In the genomic region with DNA sequence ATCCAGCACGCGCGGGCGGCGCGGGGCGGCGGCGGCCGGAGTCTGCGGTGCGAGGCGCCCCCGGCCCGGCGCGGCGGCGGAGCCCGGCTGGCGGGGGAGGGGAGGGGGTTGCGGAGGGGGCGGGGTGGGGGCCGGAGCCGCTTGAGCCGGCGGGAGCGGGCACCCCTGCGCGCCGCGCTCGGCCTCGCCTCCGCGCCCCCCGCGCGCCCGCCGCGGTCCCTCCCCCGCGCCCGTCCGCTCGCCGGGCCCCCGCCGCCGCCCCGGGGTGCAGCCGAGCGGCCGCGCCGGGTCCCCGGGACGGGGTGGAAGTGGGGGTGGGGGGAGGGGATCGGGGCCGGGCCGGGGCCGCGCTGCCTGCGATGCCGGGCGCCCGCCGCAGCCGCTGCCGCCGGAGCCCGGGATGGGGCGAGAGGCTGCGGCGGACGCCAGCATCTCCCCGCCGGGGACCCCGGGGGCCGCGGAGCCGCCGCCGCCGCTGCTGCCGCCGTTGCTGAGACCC, we compare ENCODE assay signal across 1 cellular context.
TF ChIP-seq lines count a peak whose summit lies in the region.

No MANE protein-coding gene starts in this region.

TF ChIP-seq in GM23338, 12 proteins besides CTCF, POLR2A, EP300 and RAD21 (continued from another document):
- TF ChIP-seq, protein P1, sequence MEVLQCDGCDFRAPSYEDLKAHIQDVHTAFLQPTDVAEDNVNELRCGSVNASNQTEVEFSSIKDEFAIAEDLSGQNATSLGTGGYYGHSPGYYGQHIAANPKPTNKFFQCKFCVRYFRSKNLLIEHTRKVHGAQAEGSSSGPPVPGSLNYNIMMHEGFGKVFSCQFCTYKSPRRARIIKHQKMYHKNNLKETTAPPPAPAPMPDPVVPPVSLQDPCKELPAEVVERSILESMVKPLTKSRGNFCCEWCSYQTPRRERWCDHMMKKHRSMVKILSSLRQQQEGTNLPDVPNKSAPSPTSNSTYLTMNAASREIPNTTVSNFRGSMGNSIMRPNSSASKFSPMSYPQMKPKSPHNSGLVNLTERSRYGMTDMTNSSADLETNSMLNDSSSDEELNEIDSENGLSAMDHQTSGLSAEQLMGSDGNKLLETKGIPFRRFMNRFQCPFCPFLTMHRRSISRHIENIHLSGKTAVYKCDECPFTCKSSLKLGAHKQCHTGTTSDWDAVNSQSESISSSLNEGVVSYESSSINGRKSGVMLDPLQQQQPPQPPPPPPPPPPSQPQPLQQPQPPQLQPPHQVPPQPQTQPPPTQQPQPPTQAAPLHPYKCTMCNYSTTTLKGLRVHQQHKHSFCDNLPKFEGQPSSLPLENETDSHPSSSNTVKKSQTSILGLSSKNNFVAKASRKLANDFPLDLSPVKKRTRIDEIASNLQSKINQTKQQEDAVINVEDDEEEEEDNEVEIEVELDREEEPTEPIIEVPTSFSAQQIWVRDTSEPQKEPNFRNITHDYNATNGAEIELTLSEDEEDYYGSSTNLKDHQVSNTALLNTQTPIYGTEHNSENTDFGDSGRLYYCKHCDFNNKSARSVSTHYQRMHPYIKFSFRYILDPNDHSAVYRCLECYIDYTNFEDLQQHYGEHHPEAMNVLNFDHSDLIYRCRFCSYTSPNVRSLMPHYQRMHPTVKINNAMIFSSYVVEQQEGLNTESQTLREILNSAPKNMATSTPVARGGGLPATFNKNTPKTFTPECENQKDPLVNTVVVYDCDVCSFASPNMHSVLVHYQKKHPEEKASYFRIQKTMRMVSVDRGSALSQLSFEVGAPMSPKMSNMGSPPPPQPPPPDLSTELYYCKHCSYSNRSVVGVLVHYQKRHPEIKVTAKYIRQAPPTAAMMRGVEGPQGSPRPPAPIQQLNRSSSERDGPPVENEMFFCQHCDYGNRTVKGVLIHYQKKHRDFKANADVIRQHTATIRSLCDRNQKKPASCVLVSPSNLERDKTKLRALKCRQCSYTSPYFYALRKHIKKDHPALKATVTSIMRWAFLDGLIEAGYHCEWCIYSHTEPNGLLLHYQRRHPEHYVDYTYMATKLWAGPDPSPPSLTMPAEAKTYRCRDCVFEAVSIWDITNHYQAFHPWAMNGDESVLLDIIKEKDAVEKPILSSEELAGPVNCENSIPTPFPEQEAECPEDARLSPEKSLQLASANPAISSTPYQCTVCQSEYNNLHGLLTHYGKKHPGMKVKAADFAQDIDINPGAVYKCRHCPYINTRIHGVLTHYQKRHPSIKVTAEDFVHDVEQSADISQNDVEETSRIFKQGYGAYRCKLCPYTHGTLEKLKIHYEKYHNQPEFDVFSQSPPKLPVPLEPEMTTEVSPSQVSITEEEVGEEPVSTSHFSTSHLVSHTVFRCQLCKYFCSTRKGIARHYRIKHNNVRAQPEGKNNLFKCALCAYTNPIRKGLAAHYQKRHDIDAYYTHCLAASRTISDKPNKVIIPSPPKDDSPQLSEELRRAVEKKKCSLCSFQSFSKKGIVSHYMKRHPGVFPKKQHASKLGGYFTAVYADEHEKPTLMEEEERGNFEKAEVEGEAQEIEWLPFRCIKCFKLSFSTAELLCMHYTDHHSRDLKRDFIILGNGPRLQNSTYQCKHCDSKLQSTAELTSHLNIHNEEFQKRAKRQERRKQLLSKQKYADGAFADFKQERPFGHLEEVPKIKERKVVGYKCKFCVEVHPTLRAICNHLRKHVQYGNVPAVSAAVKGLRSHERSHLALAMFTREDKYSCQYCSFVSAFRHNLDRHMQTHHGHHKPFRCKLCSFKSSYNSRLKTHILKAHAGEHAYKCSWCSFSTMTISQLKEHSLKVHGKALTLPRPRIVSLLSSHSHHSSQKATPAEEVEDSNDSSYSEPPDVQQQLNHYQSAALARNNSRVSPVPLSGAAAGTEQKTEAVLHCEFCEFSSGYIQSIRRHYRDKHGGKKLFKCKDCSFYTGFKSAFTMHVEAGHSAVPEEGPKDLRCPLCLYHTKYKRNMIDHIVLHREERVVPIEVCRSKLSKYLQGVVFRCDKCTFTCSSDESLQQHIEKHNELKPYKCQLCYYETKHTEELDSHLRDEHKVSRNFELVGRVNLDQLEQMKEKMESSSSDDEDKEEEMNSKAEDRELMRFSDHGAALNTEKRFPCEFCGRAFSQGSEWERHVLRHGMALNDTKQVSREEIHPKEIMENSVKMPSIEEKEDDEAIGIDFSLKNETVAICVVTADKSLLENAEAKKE (CRISPR knock-in tag; IDR thresholded peaks at IDR 0.05) = no peak
- TF ChIP-seq NANOG (IDR thresholded peaks at IDR 0.05; ENCODE audit: borderline replicate concordance) = no peak
- TF ChIP-seq REST (IDR thresholded peaks at IDR 0.05; ENCODE audit: unreplicated experiment) = no peak
